In genomic region chr6:71091167-71091566, GRCh38 we compare ENCODE assay signal across 19 cellular contexts.
"Had no signal": no experiment of that assay in that cellular context is flagged by ENCODE, and none has a peak within 500 bp of the region (broad histone marks: within the 10 kb centered on the region; RNA-seq: fewer than 3 reads in every experiment).

No MANE protein-coding gene starts in this region.

- DNase-seq: activated CD4-positive, alpha-beta T cell treated with anti-CD3 and anti-CD28 coated beads for 1 hour; activated CD4-positive, alpha-beta T cell treated with anti-CD3 and anti-CD28 coated beads, Interleukin-2, amount 50 U/mL, for 1 hour; activated CD8-positive, alpha-beta T cell treated with anti-CD3 and anti-CD28 coated beads, Interleukin-2, amount 10 ng/mL, durations not matched to agents 7 days and 5 days; activated gamma-delta T cell treated with Interleukin-2 at 50 U/mL for 16 hours; activated T-cell treated with anti-CD3 and anti-CD28 coated beads, Interleukin-2, amount 50 U/mL, for 1 hour; aorta; esophagus squamous epithelium; gastrocnemius medialis; head of caudate nucleus; hypothalamus; midbrain; natural killer cell; ovary; spleen; stimulated activated CD4-positive, alpha-beta T cell treated with anti-CD3 and anti-CD28 coated beads, Interleukin-4, amount 100 ng/mL, for 24 hours; stimulated activated naive CD8-positive, alpha-beta T cell treated with anti-CD3 and anti-CD28 coated beads, Interleukin-15, amount 100 ng/mL, for 72 hours had no signal

- H3K4me3 ChIP-seq: coronary artery, esophagus squamous epithelium, gastrocnemius medialis, ovary, prostate gland, spleen, tibial nerve had no signal

- H3K36me3 ChIP-seq: esophagus squamous epithelium, gastrocnemius medialis, ovary, prostate gland, spleen, tibial nerve had no signal

- H3K4me1 ChIP-seq: esophagus squamous epithelium, gastrocnemius medialis, prostate gland, spleen, tibial nerve had no signal

- H3K9me3 ChIP-seq: esophagus squamous epithelium, gastrocnemius medialis, ovary, prostate gland, spleen, tibial nerve had no signal

- H3K27ac ChIP-seq: coronary artery, esophagus squamous epithelium, gastrocnemius medialis, ovary, prostate gland, tibial nerve had no signal

- ATAC-seq: activated CD8-positive, alpha-beta T cell treated with anti-CD3 and anti-CD28 coated beads, Interleukin-2, amount 10 ng/mL, durations not matched to agents 7 days and 5 days; gastrocnemius medialis; natural killer cell; stimulated activated naive CD8-positive, alpha-beta T cell treated with anti-CD3 and anti-CD28 coated beads, Interleukin-15, amount 100 ng/mL, for 72 hours had no signal

- H3K27me3 ChIP-seq: esophagus squamous epithelium, gastrocnemius medialis, ovary, spleen, tibial nerve had no signal
